ENCODE assay signal across 14 cellular contexts in the genomic region with DNA sequence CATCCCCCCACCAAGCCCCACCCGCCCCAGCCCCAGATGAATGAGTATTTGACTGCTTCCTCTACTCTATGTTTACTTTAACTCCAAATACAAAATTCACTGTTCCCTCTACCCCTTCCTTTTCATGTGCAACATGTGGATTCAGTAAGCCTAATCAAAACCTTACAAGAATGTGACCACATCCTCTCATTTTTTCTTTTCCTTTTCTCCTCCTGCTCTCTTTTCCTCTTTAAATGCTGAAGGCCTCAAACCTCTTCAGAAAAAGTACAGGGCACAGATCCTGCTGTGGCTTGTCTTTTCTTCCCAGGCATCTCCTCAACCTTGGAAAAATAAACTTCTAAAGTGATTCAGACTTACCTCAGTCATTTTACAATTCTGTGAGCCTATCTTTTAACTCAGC.
DNase-seq lines count a peak whose midpoint lies in the region; ATAC-seq, FAIRE-seq and TF ChIP-seq lines count a peak whose summit lies in the region.
"Had no signal": no experiment of that assay in that cellular context is flagged by ENCODE, and none has a peak within 500 bp of the region (broad histone marks: within the 10 kb centered on the region; RNA-seq: fewer than 3 reads in every experiment).

No MANE protein-coding gene starts in this region.

- H3K4me3 Mint-ChIP-seq in HFFc6 = peak overlapping the region; percentile 67
- H3K4me3 Mint-ChIP-seq: T-helper 1 cell treated with Interleukin-12 subunit alpha and Interleukin-12 subunit beta and Interleukin-4 antibody, amounts not matched to agents 30 μg/mL and 1 μg/mL, for 36 hours had no signal

- TF ChIP-seq CTCF in AG10803 (conservative IDR thresholded peaks at IDR 0.05; ENCODE audit: low read length) (no peak), HFFc6 (IDR thresholded peaks at IDR 0.05) (no peak), keratinocyte (optimal IDR thresholded peaks at IDR 0.05 in 1 of 3, IDR thresholded peaks at IDR 0.05 in 1 of 3, conservative IDR thresholded peaks at IDR 0.05 in 1 of 3; ENCODE audit: extremely low read depth in 1 of 3, insufficient read depth in 2 of 3, low read length in 3 of 3) (no peak)

- dilution Hi-C loops in keratinocyte (cut with MboI; ENCODE audit: extremely low pct_ligation_motif_present, low sequenced_read_pairs) = no loop called here

- peak overlapping the region; percentile 95 for H3K27ac Mint-ChIP-seq in HFFc6
- H3K27ac Mint-ChIP-seq: T-helper 1 cell treated with Interleukin-12 subunit alpha and Interleukin-12 subunit beta and Interleukin-4 antibody, amounts not matched to agents 30 μg/mL and 1 μg/mL, for 36 hours had no signal

- TF ChIP-seq POLR2A in H54 (IDR thresholded peaks at IDR 0.05; ENCODE audit: low read depth, low read length) = no peak

- ATAC-seq in GM19035 (IDR thresholded peaks at IDR 0.05; ENCODE audit: unreplicated experiment) = no peak
- ATAC-seq: K562 had no signal

- peaks cover 8 to 11% of the 10 kb centered on the region in 2 experiments for H3K36me3 ChIP-seq in keratinocyte (ENCODE audit: control insufficient read depth in 2 of 2, extremely low read depth in 1 of 2, insufficient read depth in 2 of 2, low read length in 2 of 2)

- no peaks in the 10 kb centered on the region for H3K27me3 Mint-ChIP-seq in HFFc6 (ENCODE audit: insufficient read depth)

- H3K9me1 ChIP-seq in keratinocyte (ENCODE audit: control insufficient read depth, extremely low read depth, insufficient read depth, low read length) = no peaks in the 10 kb centered on the region

- no peaks in the 10 kb centered on the region for H3K9me3 ChIP-seq in keratinocyte (ENCODE audit: control insufficient read depth, low read depth, low read length)
- H3K9me3 ChIP-seq: transverse colon had no signal

- H3K9ac ChIP-seq in keratinocyte (ENCODE audit: control insufficient read depth, extremely low read depth, insufficient read depth, low read length) = no peak overlapping the region

- H2AFZ ChIP-seq in keratinocyte (ENCODE audit: control insufficient read depth, low read length) = no peak overlapping the region

- peaks cover 4% of the 10 kb centered on the region for H3K4me1 ChIP-seq in keratinocyte (ENCODE audit: control insufficient read depth, extremely low read depth, insufficient read depth, low read length)
- H3K4me1 ChIP-seq: transverse colon had no signal

- H3K9me3 Mint-ChIP-seq in HFFc6 = no peaks in the 10 kb centered on the region

- FAIRE-seq in keratinocyte (lab: Jason Lieb, UNC) (peak; percentile 62), H54 (lab: Jason Lieb, UNC) (no peak)
- FAIRE-seq: K562 had no signal

- DNase-seq in AG10803 (ENCODE audit: low read depth) = peak; percentile 88
- DNase-seq in HFFc6 = peak; percentile 68
- DNase-seq in amniotic stem cell (lab: John Stamatoyannopoulos, UW) = peak; percentile 12
- DNase-seq in keratinocyte (ENCODE audit: low read depth, low spot score) = peak; percentile 2
- no peak for DNase-seq in H54 (ENCODE audit: insufficient read length, low spot score)
- DNase-seq in nucleus accumbens (lab: John Stamatoyannopoulos, UW) = no peak
- DNase-seq in inferior parietal cortex (ENCODE audit: extremely low spot score) = no peak
- DNase-seq: head of caudate nucleus; NCI-H510A treated with DMSO at 0.1 percent for 48 hours; stimulated activated CD4-positive, alpha-beta T cell treated with anti-CD3 and anti-CD28 coated beads, Interleukin-4, amount 100 ng/mL, for 1 hour; transverse colon had no signal

- no peaks in the 10 kb centered on the region for H4K20me1 ChIP-seq in keratinocyte (ENCODE audit: control insufficient read depth, extremely low read depth, insufficient read depth, low read length)

- peaks cover 2% of the 10 kb centered on the region for H3K79me2 ChIP-seq in keratinocyte (ENCODE audit: control insufficient read depth, insufficient read depth, low read length)

- peak overlapping the region; percentile 1 for H3K4me2 ChIP-seq in keratinocyte (ENCODE audit: control insufficient read depth, extremely low read depth, insufficient read depth, low read depth, low read length)

- H3K4me1 Mint-ChIP-seq in HFFc6 (ENCODE audit: low read depth) = peaks cover 34% of the 10 kb centered on the region

- H3K27ac ChIP-seq in keratinocyte (ENCODE audit: control insufficient read depth, insufficient read depth, low read length) = peak overlapping the region; percentile 8
- H3K27ac ChIP-seq: transverse colon had no signal

- no peak overlapping the region for H3K4me3 ChIP-seq in AG10803 (ENCODE audit: low read length)
- no peak overlapping the region for H3K4me3 ChIP-seq in keratinocyte (ENCODE audit: control insufficient read depth in 2 of 3, extremely low read depth in 1 of 3, insufficient read depth in 2 of 3, low read depth in 1 of 3, low read length in 3 of 3)
- H3K4me3 ChIP-seq: K562, transverse colon had no signal

- H3K36me3 Mint-ChIP-seq in HFFc6 (ENCODE audit: low read depth) = peaks cover 37% of the 10 kb centered on the region

- no peaks in the 10 kb centered on the region for H3K27me3 ChIP-seq in keratinocyte (ENCODE audit: control insufficient read depth, extremely low read depth, insufficient read depth, low read length)
- H3K27me3 ChIP-seq: transverse colon had no signal

Comparison
In these comparisons a context has a peak if more than half of its experiments do, and no peak if none do; other contexts are left out.
1. DNase-seq: peak in AG10803 (single experiment), HFFc6 (single experiment), amniotic stem cell (single experiment) and keratinocyte (single experiment); none in H54 (single experiment), nucleus accumbens (0 of 56) and inferior parietal cortex (single experiment).